ENCODE assay signal across 22 cellular contexts in the genomic region with DNA sequence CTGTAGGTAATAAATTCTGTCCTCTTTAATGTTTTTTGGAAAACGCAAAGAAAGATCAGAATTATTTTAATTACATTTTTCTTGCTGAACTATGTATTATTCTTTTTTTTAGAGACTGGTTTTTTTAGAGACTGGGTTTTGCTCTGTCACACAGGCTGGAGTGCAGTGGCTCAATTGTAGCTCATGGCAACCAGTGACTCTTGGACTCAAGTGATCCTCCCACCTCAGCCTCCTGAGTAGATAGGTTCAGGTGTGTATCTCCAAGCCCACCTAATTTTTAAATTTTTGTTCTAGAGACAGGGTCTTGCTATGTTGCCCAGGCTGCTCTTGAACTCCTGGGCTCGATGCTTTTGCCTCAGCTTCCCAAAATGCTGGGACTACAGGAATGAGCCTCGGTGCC.
"Had no signal": no experiment of that assay in that cellular context is flagged by ENCODE, and none has a peak within 500 bp of the region (broad histone marks: within the 10 kb centered on the region; RNA-seq: fewer than 3 reads in every experiment).

No MANE protein-coding gene starts in this region.

- H3K4me3 ChIP-seq: coronary artery, dorsolateral prefrontal cortex, esophagus muscularis mucosa, gastrocnemius medialis, heart right ventricle, left lung, lower lobe of right lung, mucosa of descending colon had no signal

- H3K27ac ChIP-seq: coronary artery, dorsolateral prefrontal cortex, esophagus muscularis mucosa, foreskin keratinocyte, gastrocnemius medialis, heart right ventricle, left lung, lower lobe of right lung had no signal

- H3K36me3 ChIP-seq: esophagus muscularis mucosa, gastrocnemius medialis, heart right ventricle, left lung, lower lobe of right lung had no signal

- H3K9me3 ChIP-seq: esophagus muscularis mucosa, gastrocnemius medialis, heart right ventricle, left lung, lower lobe of right lung, mucosa of descending colon had no signal

- ATAC-seq: foreskin keratinocyte, gastrocnemius medialis, heart right ventricle, left cardiac atrium, left lung, left ventricle myocardium superior, lower lobe of right lung, mucosa of descending colon had no signal

- H3K4me1 ChIP-seq: gastrocnemius medialis, lower lobe of right lung had no signal

- FAIRE-seq: colon, endothelial cell of umbilical vein, islet of Langerhans, keratinocyte had no signal

- H3K27me3 ChIP-seq: dorsolateral prefrontal cortex, esophagus muscularis mucosa, foreskin keratinocyte, gastrocnemius medialis, heart right ventricle, left lung had no signal

- DNase-seq: dermis blood vessel endothelial cell; effector CD4-positive, alpha-beta T cell; effector memory CD4-positive, alpha-beta T cell; foreskin keratinocyte; gastrocnemius medialis; glutamatergic neuron; head of caudate nucleus; heart right ventricle; hippocampal formation; left cardiac atrium; left lung; left ventricle myocardium superior; lower lobe of right lung; mesenchymal stem cell; mucosa of descending colon had no signal
